Comparison of ENCODE assay signal across 28 cellular contexts in genomic region chr7:12650080-12650479, GRCh38.
"Had no signal": no experiment of that assay in that cellular context is flagged by ENCODE, and none has a peak within 500 bp of the region (broad histone marks: within the 10 kb centered on the region; RNA-seq: fewer than 3 reads in every experiment).

No MANE protein-coding gene starts in this region.

- H3K27ac ChIP-seq: adrenal gland, KMS-11, SK-N-MC, WERI-Rb-1 had no signal

- H3K4me2 ChIP-seq: KMS-11 had no signal

- H3K27me3 ChIP-seq: adrenal gland had no signal

- H3K9me3 Mint-ChIP-seq: activated CD4-positive, alpha-beta memory T cell treated with anti-CD3 and anti-CD28 coated beads, Interleukin-2, amount 10 ng/mL, durations not matched to agents 7 days and 5 days; activated naive CD8-positive, alpha-beta T cell treated with anti-CD3 and anti-CD28 coated beads, Interleukin-2, amount 10 ng/mL, durations not matched to agents 7 days and 5 days had no signal

- H3K27ac Mint-ChIP-seq: activated CD4-positive, alpha-beta memory T cell treated with anti-CD3 and anti-CD28 coated beads, Interleukin-2, amount 10 ng/mL, durations not matched to agents 7 days and 5 days; activated CD4-positive, alpha-beta T cell treated with anti-CD3 and anti-CD28 coated beads for 36 hours; activated naive CD8-positive, alpha-beta T cell treated with anti-CD3 and anti-CD28 coated beads, Interleukin-2, amount 10 ng/mL, durations not matched to agents 7 days and 5 days had no signal

- FAIRE-seq: bronchial epithelial cell had no signal

- H3K27me3 Mint-ChIP-seq: activated CD4-positive, alpha-beta memory T cell treated with anti-CD3 and anti-CD28 coated beads, Interleukin-2, amount 10 ng/mL, durations not matched to agents 7 days and 5 days; activated CD4-positive, alpha-beta T cell treated with anti-CD3 and anti-CD28 coated beads for 36 hours had no signal

- H3K9me3 ChIP-seq: adrenal gland had no signal

- H3K4me1 Mint-ChIP-seq: activated CD4-positive, alpha-beta memory T cell treated with anti-CD3 and anti-CD28 coated beads, Interleukin-2, amount 10 ng/mL, durations not matched to agents 7 days and 5 days; activated CD4-positive, alpha-beta T cell treated with anti-CD3 and anti-CD28 coated beads for 36 hours; activated naive CD8-positive, alpha-beta T cell treated with anti-CD3 and anti-CD28 coated beads, Interleukin-2, amount 10 ng/mL, durations not matched to agents 7 days and 5 days had no signal

- ATAC-seq: activated CD4-positive, alpha-beta T cell treated with anti-CD3 and anti-CD28 coated beads for 36 hours; Right ventricle myocardium inferior had no signal

- H3K36me3 Mint-ChIP-seq: activated naive CD8-positive, alpha-beta T cell treated with anti-CD3 and anti-CD28 coated beads, Interleukin-2, amount 10 ng/mL, durations not matched to agents 7 days and 5 days had no signal

- H3K4me3 ChIP-seq: adrenal gland, SK-N-MC had no signal

- DNase-seq: activated CD4-positive, alpha-beta memory T cell treated with anti-CD3 and anti-CD28 coated beads, Interleukin-2, amount 10 ng/mL, durations not matched to agents 7 days and 5 days; activated CD4-positive, alpha-beta T cell treated with anti-CD3 and anti-CD28 coated beads for 36 hours; activated CD4-positive, alpha-beta T cell treated with anti-CD3 and anti-CD28 coated beads, Interleukin-2, amount 50 U/mL, for 1 hour; activated CD8-positive, alpha-beta memory T cell treated with anti-CD3 and anti-CD28 coated beads, Interleukin-2, amount 50 U/mL, for 4 hours; activated naive CD4-positive, alpha-beta T cell treated with anti-CD3 and anti-CD28 coated beads, Interleukin-2, amount 50 U/mL, for 16 hours; activated naive CD8-positive, alpha-beta T cell treated with anti-CD3 and anti-CD28 coated beads, Interleukin-2, amount 10 ng/mL, durations not matched to agents 7 days and 5 days; activated T-cell treated with anti-CD3 and anti-CD28 coated beads, Interleukin-2, amount 50 U/mL, for 1 hour; adrenal gland; anterior cingulate cortex; central memory CD4-positive, alpha-beta T cell; MV-4-11; NCI-H1092 treated with DMSO at 0.1 percent for 48 hours; NCI-H1417 treated with DMSO at 0.1 percent for 48 hours; NCI-H1694; NCI-H2029; NCI-H2107; NCI-H2171 treated with DMSO at 0.1 percent for 48 hours; NCI-H345; NCI-H510A; NCI-H526 treated with DMSO at 0.1 percent for 48 hours; NCI-H82; RPMI8226; T-helper 1 cell; WERI-Rb-1 had no signal

- H3K36me3 ChIP-seq: adrenal gland, WERI-Rb-1 had no signal

- H3K4me3 Mint-ChIP-seq: activated CD4-positive, alpha-beta memory T cell treated with anti-CD3 and anti-CD28 coated beads, Interleukin-2, amount 10 ng/mL, durations not matched to agents 7 days and 5 days; activated CD4-positive, alpha-beta T cell treated with anti-CD3 and anti-CD28 coated beads for 36 hours; activated naive CD8-positive, alpha-beta T cell treated with anti-CD3 and anti-CD28 coated beads, Interleukin-2, amount 10 ng/mL, durations not matched to agents 7 days and 5 days had no signal

- H3K9ac ChIP-seq: KMS-11 had no signal
